In genomic region chr10:61904711-61905445, GRCh38 we compare ENCODE assay signal across 8 cellular contexts. TPM values are rescaled to one million over a fixed set of nuclear protein-coding genes. Genes with fewer than 3 reads are reported as not detected.
DNase-seq lines count a peak whose midpoint lies in the region; ATAC-seq, FAIRE-seq and TF ChIP-seq lines count a peak whose summit lies in the region.

No MANE protein-coding gene starts in this region.

- CTCF ChIA-PET in GM12878 (lab: Yijun Ruan, JAX), result interaction anchor here (0.7 to 1.8 kb wide), 6 partner anchors 54 to 340 kb away, joined by 3 to 10 read pairs (median 4); no protein-coding TSS in a partner anchor

- H3K36me3 ChIP-seq in GM12878 (ENCODE audit: control insufficient read depth in 2 of 2, insufficient read depth in 2 of 2, low read length in 1 of 2), result 0 out of 4 replicates have a peak, but pooled peaks cover 0 to 6% of the 10 kb centered on the region in 2 experiments

- peaks cover 9% of the 10 kb centered on the region; the same call in 1 of the 2 replicates for H3K4me1 ChIP-seq in GM12878 (ENCODE audit: control insufficient read depth, insufficient read depth, low read length)

- peak overlapping the region; percentile 32; the same call in 1 of the 2 replicates for H3K9ac ChIP-seq in GM12878 (ENCODE audit: control insufficient read depth, insufficient read depth, low read length)

- intact Hi-C loops in GM12878 (cut with micrococcal nuclease; ENCODE audit: unreplicated experiment), result loop anchor here (1.0 kb wide), 2 partner anchors 38 to 59 kb away; no protein-coding TSS in a partner anchor

- H3K79me2 ChIP-seq in GM12878 (ENCODE audit: control insufficient read depth, insufficient read depth, low read length), result peaks cover 80% of the 10 kb centered on the region

- no peaks in the 10 kb centered on the region; the same call in 1 of the 3 replicates for H3K9me3 ChIP-seq in GM12878 (replicated peaks; ENCODE audit: control insufficient read depth, insufficient read depth, low read length)

- H3K27me3 ChIP-seq in GM12878 (replicated peaks in 1 of 2; ENCODE audit: control insufficient read depth in 2 of 2, insufficient read depth in 2 of 2, low read length in 1 of 2), result no peaks in the 10 kb centered on the region

- TF ChIP-seq POLR2A in GM12878 (IDR thresholded peaks at IDR 0.05; ENCODE audit: low read depth, low read length), result no peak

- ATAC-seq in GM19395 (IDR thresholded peaks at IDR 0.05; ENCODE audit: unreplicated experiment) (peak; percentile 49), HG03460 (IDR thresholded peaks at IDR 0.05; ENCODE audit: unreplicated experiment) (peak; percentile 32), GM12878 (peak; percentile 44)

- peak overlapping the region; percentile 10 for H3K27ac ChIP-seq in GM12878 (ENCODE audit: control insufficient read depth, insufficient read depth)

- TF ChIP-seq CTCF in GM12878 (IDR thresholded peaks at IDR 0.05 in 2 of 3, conservative IDR thresholded peaks at IDR 0.05 in 1 of 3; ENCODE audit: control insufficient read depth in 2 of 3, extremely low read depth in 1 of 3, insufficient read depth in 1 of 3, low read depth in 3 of 3, low read length in 3 of 3), result peak; percentile 29 to 39 (median 33); a peak in 3 of 6 replicates

- TF ChIP-seq RAD21 in GM12878 (IDR thresholded peaks at IDR 0.05; ENCODE audit: insufficient read depth, low read depth, low read length), result peak; percentile 47

- H3K4me2 ChIP-seq in GM12878 (ENCODE audit: control insufficient read depth, insufficient read depth), result peak overlapping the region; percentile 94

- 3% methylated on average over 5 of the region's 5 CpGs for WGBS in GM12878 (ENCODE audit: insufficient coverage, insufficient replicate concordance, low lambda C conversion rate, missing lambda C conversion rate)

- peak overlapping the region; percentile 85 for H3K4me3 ChIP-seq in GM12878

- SMC1A ChIA-PET in GM12878 (lab: Charles Lee; ENCODE audit: uncharacterized antibody, unreplicated experiment), result interaction anchor here (1.2 to 5.4 kb wide), 8 partner anchors 11 to 339 kb away, joined by 4 to 31 read pairs (median 5); no protein-coding TSS in a partner anchor

- TF ChIP-seq EP300 in GM12878 (IDR thresholded peaks at IDR 0.05; ENCODE audit: borderline replicate concordance in 1 of 2, control insufficient read depth in 1 of 2, low read depth in 2 of 2, low read length in 2 of 2), result no peak

- DNase-seq in DMS53 (lab: John Stamatoyannopoulos, UW), result peak; percentile 75
- DNase-seq in SK-MEL-5 (ENCODE audit: low read depth, low spot score), result peak; percentile 72
- peak; percentile 75 for DNase-seq in GM12878 (ENCODE audit: low read depth, low spot score)
- peak; percentile 85 for DNase-seq in kidney tubule cell (ENCODE audit: low spot score)
- peak; percentile 66 for DNase-seq in stimulated activated CD8-positive, alpha-beta memory T cell treated with anti-CD3 and anti-CD28 coated beads, Interleukin-4, amount 100 ng/mL, for 48 hours
- DNase-seq in GOT3 (lab: John Stamatoyannopoulos, UW), result no peak

- RAD21 ChIA-PET in GM12878 (lab: Charles Lee; ENCODE audit: unreplicated experiment), result interaction anchor here (0.6 to 7.0 kb wide), 7 partner anchors 8 to 339 kb away, joined by 3 to 68 read pairs (median 4); no protein-coding TSS in a partner anchor

- in situ Hi-C loops in SK-MEL-5 (cut with HindIII; ENCODE audit: low pct_unique_long_range_greater_than_20kb, low sequenced_read_pairs), result no loop called here
- in situ Hi-C loops in GM12878 (cut with MboI), result loop anchor here (5.0 kb wide), 2 partner anchors 37 to 142 kb away; no protein-coding TSS in a partner anchor

- no peaks in the 10 kb centered on the region for H4K20me1 ChIP-seq in GM12878 (ENCODE audit: control insufficient read depth, insufficient read depth)

- BruUV-seq in GM12878 (replicated peaks; lab: Mats Ljungman, UMichigan), result TSS peak; percentile 35

- H2AFZ ChIP-seq in GM12878 (ENCODE audit: control insufficient read depth, low read depth, low read length), result no peak overlapping the region

- POLR2A ChIA-PET in GM12878 (lab: Charles Lee), result no interaction called here

- peak; percentile 56 for FAIRE-seq in GM12878 (lab: Jason Lieb, UNC)

TF ChIP-seq in GM12878, 131 proteins besides CTCF, POLR2A, EP300 and RAD21 (continues in another document):
- TF ChIP-seq ZNF274 (IDR thresholded peaks at IDR 0.05; ENCODE audit: insufficient read depth, insufficient read length) (no peak), HSF1 (IDR thresholded peaks at IDR 0.05; ENCODE audit: low read depth, low read length) (no peak), SUPT20H (IDR thresholded peaks at IDR 0.05; ENCODE audit: borderline replicate concordance, control insufficient read depth, low read depth, low read length) (no peak), IKZF2 (IDR thresholded peaks at IDR 0.05) (peak; percentile 71 to 77), CUX1 (IDR thresholded peaks at IDR 0.05; ENCODE audit: insufficient replicate concordance, low read depth, low read length) (no peak), HDGF (IDR thresholded peaks at IDR 0.05) (no peak), NR2F1 (conservative IDR thresholded peaks at IDR 0.05) (no peak), NRF1 (conservative IDR thresholded peaks at IDR 0.05; ENCODE audit: low read depth, low read length) (no peak), RBBP5 (conservative IDR thresholded peaks at IDR 0.05) (no peak), GABPA (IDR thresholded peaks at IDR 0.05; ENCODE audit: low read depth) (peak; percentile 28; the same call in 1 of the 2 replicates), NFIC (IDR thresholded peaks at IDR 0.05; ENCODE audit: low read depth, low read length) (peak; percentile 25), RELA (IDR thresholded peaks at IDR 0.05; ENCODE audit: borderline replicate concordance, partially characterized antibody) (no peak)

RNA-seq across cellular contexts. Expression of gene ARID5B, which starts 3.4 kb away (rescaled TPM):
- 17.1 and 17.5 TPM in 2 replicates for total RNA-seq in SK-MEL-5 (2014; rRNA removed; shearing (Covaris generic))
- polyA plus RNA-seq in SK-MEL-5 (2015; cell fraction: cytosol; rRNA removed), result 5.1 and 7.4 TPM in 2 replicates
- 6.0 and 7.0 TPM in 2 replicates for polyA plus RNA-seq in SK-MEL-5 (2015; cell fraction: nucleus; rRNA removed)
- 7.5 and 9.3 TPM in 2 replicates for total RNA-seq in GM12878 (2013; cell fraction: nucleolus; rRNA removed)
- 5.8 and 6.9 TPM in 2 replicates for total RNA-seq in GM12878 (2014; rRNA removed)
- total RNA-seq in GM12878 (2014; rRNA removed; fragmentation: Illumina TruSeq; extraction: Trizol), result 6.4 and 7.1 TPM in 2 replicates
- total RNA-seq in GM12878 (2021), result 7.4 and 7.5 TPM in 2 replicates
- polyA plus RNA-seq in GM12878 (2011; ENCODE audit: low read depth), result 6.7 TPM
- 2.4 and 2.8 TPM in 2 replicates for polyA plus RNA-seq in GM12878 (2011; rRNA removed)
- 2.0 and 2.3 TPM in 2 replicates for polyA plus RNA-seq in GM12878 (2011; cell fraction: cytosol; rRNA removed)
- 3.7 and 5.0 TPM in 2 replicates for polyA plus RNA-seq in GM12878 (2011; cell fraction: nucleus; rRNA removed)
- 11.6 and 12.8 TPM in 2 replicates for polyA plus RNA-seq in GM12878 (2012)
- polyA plus RNA-seq in GM12878 (2014; fragmentation: Illumina TruSeq; extraction: Trizol), result 3.7 and 4.1 TPM in 2 replicates
- 1 to 10 TPM; 3.4 to 8.5 TPM for polyA plus RNA-seq in GM12878 (2014; fragmentation: Nextera tagmentation; extraction: Ambion mirVana)
- polyA plus RNA-seq in GM12878 (2014; rRNA removed), result 2.7 and 3.2 TPM in 2 replicates
- polyA plus RNA-seq in GM12878 (2016; fragmentation: Nextera tagmentation; extraction: Ambion mirVana), result 1 to 10 TPM; 6.7 to 7.1 TPM
- 14.8 and 17.5 TPM in 2 replicates for polyA minus RNA-seq in GM12878 (2011; rRNA and poly(A)+ RNA removed)
- 2.5 and 3.7 TPM in 2 replicates for polyA minus RNA-seq in GM12878 (2011; cell fraction: cytosol; rRNA and poly(A)+ RNA removed)
- polyA minus RNA-seq in GM12878 (2011; cell fraction: nucleus; rRNA and poly(A)+ RNA removed), result 16.8 and 33.0 TPM in 2 replicates
